ENCODE assay signal across 1 cellular context in the genomic region with DNA sequence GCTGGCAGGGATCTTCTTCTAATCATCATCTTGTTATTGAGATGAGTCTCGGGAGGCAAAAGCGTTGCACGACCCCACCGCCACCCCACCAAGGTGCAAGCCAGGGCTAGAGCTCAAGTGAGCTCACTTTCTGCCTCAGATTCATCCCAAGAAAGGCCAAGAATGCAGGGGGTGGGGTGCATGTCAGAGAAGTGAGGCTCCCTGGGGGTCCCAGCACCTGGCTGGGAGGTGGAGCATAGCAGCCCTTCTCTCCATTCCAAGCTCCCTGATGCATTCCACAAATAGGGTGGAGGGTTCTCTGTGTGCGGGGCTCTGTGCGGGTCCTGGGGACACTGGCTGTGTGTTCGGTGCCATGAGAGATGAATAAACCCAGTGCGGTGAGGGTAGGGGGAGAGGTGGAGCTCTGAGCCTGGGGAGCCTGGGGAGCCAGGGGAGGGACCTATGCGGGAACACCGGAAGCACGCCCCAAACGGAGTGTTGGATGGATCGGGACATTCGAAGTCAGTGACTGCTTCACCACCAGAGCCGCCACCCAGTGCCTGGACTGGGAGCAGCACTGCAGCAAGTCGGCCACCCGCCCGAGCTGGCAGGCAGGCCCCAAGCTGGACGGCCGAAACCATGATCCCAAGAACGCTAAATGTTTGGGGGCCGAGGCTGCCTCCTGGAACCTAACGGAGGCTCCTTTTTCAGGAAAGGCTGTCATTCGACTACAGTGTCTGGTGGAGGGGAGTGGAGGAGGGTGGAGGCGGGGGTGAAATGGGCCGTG.
TF ChIP-seq lines count a peak whose summit lies in the region.

No MANE protein-coding gene starts in this region.

TF ChIP-seq in HepG2, 621 proteins besides CTCF, POLR2A, EP300 and RAD21:
- TF ChIP-seq ZNF605 (CRISPR knock-in tag; IDR thresholded peaks at IDR 0.05) (no peak), ZNF589 (CRISPR knock-in tag; conservative IDR thresholded peaks at IDR 0.05) (no peak), NRL (CRISPR knock-in tag; IDR thresholded peaks at IDR 0.05; ENCODE audit: borderline replicate concordance) (no peak), ZFP91 (CRISPR knock-in tag; IDR thresholded peaks at IDR 0.05; ENCODE audit: borderline replicate concordance) (no peak)
- TF ChIP-seq, protein P1, sequence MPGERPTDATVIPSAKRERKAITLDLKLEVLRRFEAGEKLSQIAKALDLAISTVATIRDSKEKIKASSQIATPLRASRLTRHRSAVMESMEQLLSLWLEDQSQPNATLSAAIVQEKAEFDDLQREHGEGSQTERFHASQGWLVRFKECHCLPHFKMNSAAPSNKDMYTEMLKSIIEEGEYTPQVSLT (CRISPR knock-in tag; IDR thresholded peaks at IDR 0.05; ENCODE audit: borderline replicate concordance, low read depth) = no peak
